In the genomic region with DNA sequence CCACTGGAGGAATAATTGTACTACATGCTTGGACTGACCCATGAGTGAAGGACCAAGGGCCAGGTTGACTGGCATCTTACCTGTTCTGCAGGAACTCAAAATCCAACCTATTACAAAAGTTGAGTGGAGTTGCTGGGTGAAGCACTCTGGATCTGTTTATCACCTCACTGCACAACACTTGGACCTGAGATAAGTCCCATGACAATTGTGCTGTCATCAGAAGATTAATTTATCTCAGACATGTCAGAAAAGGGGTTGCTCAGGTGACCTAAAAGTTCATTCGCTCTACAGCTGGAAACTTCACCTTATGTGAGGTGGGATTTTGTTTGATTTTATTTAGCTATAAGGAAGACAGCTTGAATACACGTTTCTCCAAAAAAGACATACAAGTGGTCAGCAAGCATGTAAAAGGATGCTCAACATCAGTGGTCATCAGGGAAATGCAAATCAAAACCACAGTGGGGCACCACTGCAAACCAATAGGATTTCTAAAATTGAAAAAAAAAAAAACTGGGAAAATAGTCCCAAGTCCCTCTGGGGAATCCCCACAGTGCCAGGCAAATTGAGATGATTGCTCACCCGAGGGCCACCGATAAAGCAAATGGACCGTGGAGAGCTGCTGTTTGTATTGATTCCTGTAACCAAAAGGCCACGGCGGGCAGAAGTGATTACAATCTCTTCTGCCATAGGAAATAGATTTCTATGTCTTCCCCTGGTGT, we compare ENCODE assay signal across 15 cellular contexts.
"Had no signal": no experiment of that assay in that cellular context is flagged by ENCODE, and none has a peak within 500 bp of the region (broad histone marks: within the 10 kb centered on the region; RNA-seq: fewer than 3 reads in every experiment).

No MANE protein-coding gene starts in this region.

- H3K36me3 Mint-ChIP-seq: activated naive CD4-positive, alpha-beta T cell treated with anti-CD3 and anti-CD28 coated beads, Interleukin-2, amount 10 ng/mL, durations not matched to agents 7 days and 5 days; brain; type B pancreatic cell; WTC11 had no signal

- H3K27ac Mint-ChIP-seq: activated CD4-positive, alpha-beta T cell treated with anti-CD3 and anti-CD28 coated beads, Interleukin-2, amount 10 ng/mL, durations not matched to agents 24 days and 14 days; activated naive CD4-positive, alpha-beta T cell treated with anti-CD3 and anti-CD28 coated beads, Interleukin-2, amount 10 ng/mL, durations not matched to agents 7 days and 5 days; activated T-helper 17 cell treated with anti-CD3 and anti-CD28 coated beads, Interleukin-2, amount 50 U/mL, for 72 hours; brain; immature natural killer cell; naive thymus-derived CD4-positive, alpha-beta T cell; type B pancreatic cell; WTC11 had no signal

- H3K27me3 Mint-ChIP-seq: activated CD4-positive, alpha-beta T cell treated with anti-CD3 and anti-CD28 coated beads, Interleukin-2, amount 10 ng/mL, durations not matched to agents 24 days and 14 days; activated naive CD4-positive, alpha-beta T cell treated with anti-CD3 and anti-CD28 coated beads, Interleukin-2, amount 10 ng/mL, durations not matched to agents 7 days and 5 days; activated T-helper 17 cell treated with anti-CD3 and anti-CD28 coated beads, Interleukin-2, amount 50 U/mL, for 72 hours; central memory CD8-positive, alpha-beta T cell; naive thymus-derived CD4-positive, alpha-beta T cell; type B pancreatic cell had no signal

- H3K4me3 Mint-ChIP-seq: activated CD4-positive, alpha-beta T cell treated with anti-CD3 and anti-CD28 coated beads, Interleukin-2, amount 10 ng/mL, durations not matched to agents 24 days and 14 days; activated naive CD4-positive, alpha-beta T cell treated with anti-CD3 and anti-CD28 coated beads, Interleukin-2, amount 10 ng/mL, durations not matched to agents 7 days and 5 days; activated T-helper 17 cell treated with anti-CD3 and anti-CD28 coated beads, Interleukin-2, amount 50 U/mL, for 72 hours; brain; central memory CD8-positive, alpha-beta T cell; immature natural killer cell; naive thymus-derived CD4-positive, alpha-beta T cell; type B pancreatic cell; WTC11 had no signal

- H3K9me3 Mint-ChIP-seq: activated CD4-positive, alpha-beta T cell treated with anti-CD3 and anti-CD28 coated beads, Interleukin-2, amount 10 ng/mL, durations not matched to agents 24 days and 14 days; activated naive CD4-positive, alpha-beta T cell treated with anti-CD3 and anti-CD28 coated beads, Interleukin-2, amount 10 ng/mL, durations not matched to agents 7 days and 5 days; activated T-helper 17 cell treated with anti-CD3 and anti-CD28 coated beads, Interleukin-2, amount 50 U/mL, for 72 hours; brain; central memory CD8-positive, alpha-beta T cell; immature natural killer cell; naive thymus-derived CD4-positive, alpha-beta T cell; type B pancreatic cell; WTC11 had no signal

- H3K4me3 ChIP-seq: lower lobe of right lung had no signal

- H3K4me1 Mint-ChIP-seq: activated CD4-positive, alpha-beta T cell treated with anti-CD3 and anti-CD28 coated beads, Interleukin-2, amount 10 ng/mL, durations not matched to agents 24 days and 14 days; activated naive CD4-positive, alpha-beta T cell treated with anti-CD3 and anti-CD28 coated beads, Interleukin-2, amount 10 ng/mL, durations not matched to agents 7 days and 5 days; activated T-helper 17 cell treated with anti-CD3 and anti-CD28 coated beads, Interleukin-2, amount 50 U/mL, for 72 hours; central memory CD8-positive, alpha-beta T cell; immature natural killer cell; naive thymus-derived CD4-positive, alpha-beta T cell had no signal

- DNase-seq: activated CD4-positive, alpha-beta T cell treated with anti-CD3 and anti-CD28 coated beads, Interleukin-2, amount 10 ng/mL, durations not matched to agents 24 days and 14 days; activated naive CD4-positive, alpha-beta T cell treated with anti-CD3 and anti-CD28 coated beads, Interleukin-2, amount 10 ng/mL, durations not matched to agents 7 days and 5 days; cortex of kidney; effector CD8-positive, alpha-beta T cell; immature natural killer cell; left cardiac atrium; lower lobe of right lung; naive thymus-derived CD4-positive, alpha-beta T cell; nucleus accumbens; stimulated activated naive CD4-positive, alpha-beta T cell had no signal
